20 cellular contexts compared by ENCODE assay signal in the genomic region with DNA sequence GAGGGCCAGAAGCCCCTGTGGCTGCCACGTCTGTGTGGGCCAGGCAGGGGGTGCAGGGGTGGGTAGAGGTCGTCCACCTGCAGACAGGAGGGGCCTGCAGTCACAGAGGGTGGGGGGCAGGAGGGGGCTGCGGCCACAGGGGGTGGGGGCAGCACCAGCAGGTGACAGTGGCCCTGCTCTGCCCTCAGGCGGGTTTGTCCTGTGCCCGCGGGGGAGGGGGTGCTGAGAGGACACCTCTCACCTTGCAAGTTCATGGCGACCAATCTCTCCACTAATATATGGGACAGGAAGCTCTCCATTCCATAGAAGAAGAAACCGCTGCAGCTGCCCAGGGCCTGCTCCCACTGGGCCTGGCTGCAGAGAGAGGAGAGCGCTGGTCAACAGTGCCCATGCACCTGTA. TPM values are rescaled to one million over a fixed set of nuclear protein-coding genes. Genes with fewer than 3 reads are reported as not detected.
A peak's percentile ranks its signal among the peaks of the same experiment; 100 is the strongest.
DNase-seq lines count a peak whose midpoint lies in the region; ATAC-seq and TF ChIP-seq lines count a peak whose summit lies in the region.
"Had no signal": no experiment of that assay in that cellular context is flagged by ENCODE, and none has a peak within 500 bp of the region (broad histone marks: within the 10 kb centered on the region; RNA-seq: fewer than 3 reads in every experiment).

No MANE protein-coding gene starts in this region.

- no peak for TF ChIP-seq POLR2A in transverse colon (IDR thresholded peaks at IDR 0.05)

- WGBS in transverse colon (ENCODE audit: low coverage in 1 of 2), 2 donors = 60 to 85% methylated on average over 1 to 7 of the region's 9 CpGs

- H3K9me3 ChIP-seq in right atrium auricular region (no peaks in the 10 kb centered on the region), transverse colon (no peaks in the 10 kb centered on the region)
- H3K9me3 ChIP-seq: BLaER1, Caco-2, HAP-1 had no signal

- intact Hi-C loops in Right ventricle myocardium superior (cut with DNase I) = no loop called here
- intact Hi-C loops in sciatic nerve (cut with DNase I) = no loop called here
- intact Hi-C loops in transverse colon (cut with DNase I; ENCODE audit: low total_unique reads) = no loop called here
- intact Hi-C loops in posterior vena cava (cut with DNase I) = no loop called here

- DNase-seq in Right ventricle myocardium superior = peak; percentile 6
- no peak for DNase-seq in right atrium auricular region (ENCODE audit: low spot score)
- DNase-seq in SW480 (ENCODE audit: low spot score) = peak; percentile 2
- peak; percentile 47 for DNase-seq in sciatic nerve (ENCODE audit: low spot score)
- peak; percentile 3 for DNase-seq in transverse colon
- no peak for DNase-seq in posterior vena cava (ENCODE audit: low spot score)
- DNase-seq in GM13976 (ENCODE audit: low spot score) = no peak
- DNase-seq in NCI-H82 (lab: John Stamatoyannopoulos, UW) = no peak
- DNase-seq: Caco-2; CD4-positive, CD25-positive, alpha-beta regulatory T cell; CD8-positive, alpha-beta T cell; DMS153; DND-41; GOT3; HFFc6 had no signal

- no peak overlapping the region for H3K27ac ChIP-seq in right atrium auricular region
- H3K27ac ChIP-seq in transverse colon = no peak overlapping the region
- H3K27ac ChIP-seq: 22Rv1, BLaER1, C4-2B had no signal

- no peaks in the 10 kb centered on the region for H3K4me1 ChIP-seq in right atrium auricular region
- H3K4me1 ChIP-seq in transverse colon = no peaks in the 10 kb centered on the region
- H3K4me1 ChIP-seq: Caco-2, HAP-1 had no signal

- no peaks in the 10 kb centered on the region for H3K36me3 ChIP-seq in right atrium auricular region
- no peaks in the 10 kb centered on the region for H3K36me3 ChIP-seq in transverse colon
- H3K36me3 ChIP-seq: BLaER1, HAP-1 had no signal

- H3K4me3 ChIP-seq in right atrium auricular region (no peak overlapping the region), transverse colon (no peak overlapping the region)
- H3K4me3 ChIP-seq: BLaER1, HAP-1 had no signal

- ATAC-seq in Right ventricle myocardium superior (ENCODE audit: poor library complexity) (no peak), sciatic nerve (no peak)
- ATAC-seq: CD8-positive, alpha-beta T cell had no signal

- in situ Hi-C loops in transverse colon (cut with MboI; ENCODE audit: low pct_ligation_motif_present in 1 of 4, low pct_unique_long_range_greater_than_20kb in 1 of 4, low sequenced_read_pairs in 3 of 4) (no loop called here), GM13976 (cut with MboI; ENCODE audit: low sequenced_read_pairs, unreplicated experiment) (no loop called here)

- TF ChIP-seq EP300 in transverse colon (IDR thresholded peaks at IDR 0.05; ENCODE audit: low read depth) = no peak

- H3K27me3 ChIP-seq in right atrium auricular region (no peaks in the 10 kb centered on the region), transverse colon (peaks cover 11% of the 10 kb centered on the region)
- H3K27me3 ChIP-seq: BLaER1 had no signal

- TF ChIP-seq CTCF in right atrium auricular region (IDR thresholded peaks at IDR 0.05) = no peak
- no peak for TF ChIP-seq CTCF in transverse colon (IDR thresholded peaks at IDR 0.05)
- TF ChIP-seq CTCF in GM13976 (IDR thresholded peaks at IDR 0.05; ENCODE audit: borderline replicate concordance, control extremely low read depth, extremely low read depth, insufficient read depth, missing control alignments) = no peak

RNA-seq across cellular contexts. Expression of a gene that starts 26.6 kb away (rescaled TPM):
- total RNA-seq in Right ventricle myocardium superior (not detected), right atrium auricular region (not detected), sciatic nerve (2.1 TPM), transverse colon (not detected), posterior vena cava (not detected)
- total RNA-seq: B cell; Caco-2; CD4-positive, CD25-positive, alpha-beta regulatory T cell; CD8-positive, alpha-beta T cell; HFFc6 had no signal

Comparison
In these comparisons a context has a peak if more than half of its experiments do, and no peak if none do; other contexts are left out.
1. DNase-seq: peak in Right ventricle myocardium superior (single experiment), SW480 (single experiment), sciatic nerve (single experiment) and transverse colon (single experiment); none in right atrium auricular region (single experiment), posterior vena cava (single experiment), GM13976 (single experiment) and NCI-H82 (single experiment).